Comparison of ENCODE assay signal across 1 cellular context in genomic region chr3:58474348-58474911, GRCh38.
A peak's percentile ranks its signal among the peaks of the same experiment; 100 is the strongest.
TF ChIP-seq lines count a peak whose summit lies in the region.

No MANE protein-coding gene starts in this region.

TF ChIP-seq in HepG2, 621 proteins besides CTCF, POLR2A, EP300 and RAD21 (continued from another document and continues in another):
- TF ChIP-seq UBTF (CRISPR knock-in tag; IDR thresholded peaks at IDR 0.05) = no peak
- no peak for TF ChIP-seq SRF (IDR thresholded peaks at IDR 0.05; ENCODE audit: low read depth, low read length)
- TF ChIP-seq CAMTA2 (CRISPR knock-in tag; IDR thresholded peaks at IDR 0.05; ENCODE audit: borderline replicate concordance) = no peak
- TF ChIP-seq ZSCAN22 (CRISPR knock-in tag; IDR thresholded peaks at IDR 0.05) = no peak
- no peak for TF ChIP-seq ZNF740 (CRISPR knock-in tag; IDR thresholded peaks at IDR 0.05)
- no peak for TF ChIP-seq HMG20A (CRISPR knock-in tag; IDR thresholded peaks at IDR 0.05; ENCODE audit: borderline replicate concordance)
- TF ChIP-seq NFIC (IDR thresholded peaks at IDR 0.05; ENCODE audit: low read length) = 0 out of 2 replicates have a peak, but pooled peaks have one; percentile 8
- TF ChIP-seq RARG (CRISPR knock-in tag; IDR thresholded peaks at IDR 0.05; ENCODE audit: low read depth) = no peak
- peak; percentile 55; the same call in 1 of the 2 replicates for TF ChIP-seq ZNF280D (CRISPR knock-in tag; IDR thresholded peaks at IDR 0.05)
- TF ChIP-seq KAT8 (CRISPR knock-in tag; IDR thresholded peaks at IDR 0.05) = 0 out of 2 replicates have a peak, but pooled peaks have one; percentile 7
- no peak for TF ChIP-seq REXO4 (CRISPR knock-in tag; IDR thresholded peaks at IDR 0.05; ENCODE audit: borderline replicate concordance)
- TF ChIP-seq, protein P1, sequence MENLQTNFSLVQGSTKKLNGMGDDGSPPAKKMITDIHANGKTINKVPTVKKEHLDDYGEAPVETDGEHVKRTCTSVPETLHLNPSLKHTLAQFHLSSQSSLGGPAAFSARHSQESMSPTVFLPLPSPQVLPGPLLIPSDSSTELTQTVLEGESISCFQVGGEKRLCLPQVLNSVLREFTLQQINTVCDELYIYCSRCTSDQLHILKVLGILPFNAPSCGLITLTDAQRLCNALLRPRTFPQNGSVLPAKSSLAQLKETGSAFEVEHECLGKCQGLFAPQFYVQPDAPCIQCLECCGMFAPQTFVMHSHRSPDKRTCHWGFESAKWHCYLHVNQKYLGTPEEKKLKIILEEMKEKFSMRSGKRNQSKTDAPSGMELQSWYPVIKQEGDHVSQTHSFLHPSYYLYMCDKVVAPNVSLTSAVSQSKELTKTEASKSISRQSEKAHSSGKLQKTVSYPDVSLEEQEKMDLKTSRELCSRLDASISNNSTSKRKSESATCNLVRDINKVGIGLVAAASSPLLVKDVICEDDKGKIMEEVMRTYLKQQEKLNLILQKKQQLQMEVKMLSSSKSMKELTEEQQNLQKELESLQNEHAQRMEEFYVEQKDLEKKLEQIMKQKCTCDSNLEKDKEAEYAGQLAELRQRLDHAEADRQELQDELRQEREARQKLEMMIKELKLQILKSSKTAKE (CRISPR knock-in tag; IDR thresholded peaks at IDR 0.05; ENCODE audit: borderline replicate concordance) = no peak
- peak; percentile 98; the same call in 1 of the 2 replicates for TF ChIP-seq ZBTB20 (CRISPR knock-in tag; IDR thresholded peaks at IDR 0.05; ENCODE audit: borderline replicate concordance, low read depth)
- TF ChIP-seq ZMAT3 (CRISPR knock-in tag; conservative IDR thresholded peaks at IDR 0.05) = no peak
- TF ChIP-seq, protein P2, sequence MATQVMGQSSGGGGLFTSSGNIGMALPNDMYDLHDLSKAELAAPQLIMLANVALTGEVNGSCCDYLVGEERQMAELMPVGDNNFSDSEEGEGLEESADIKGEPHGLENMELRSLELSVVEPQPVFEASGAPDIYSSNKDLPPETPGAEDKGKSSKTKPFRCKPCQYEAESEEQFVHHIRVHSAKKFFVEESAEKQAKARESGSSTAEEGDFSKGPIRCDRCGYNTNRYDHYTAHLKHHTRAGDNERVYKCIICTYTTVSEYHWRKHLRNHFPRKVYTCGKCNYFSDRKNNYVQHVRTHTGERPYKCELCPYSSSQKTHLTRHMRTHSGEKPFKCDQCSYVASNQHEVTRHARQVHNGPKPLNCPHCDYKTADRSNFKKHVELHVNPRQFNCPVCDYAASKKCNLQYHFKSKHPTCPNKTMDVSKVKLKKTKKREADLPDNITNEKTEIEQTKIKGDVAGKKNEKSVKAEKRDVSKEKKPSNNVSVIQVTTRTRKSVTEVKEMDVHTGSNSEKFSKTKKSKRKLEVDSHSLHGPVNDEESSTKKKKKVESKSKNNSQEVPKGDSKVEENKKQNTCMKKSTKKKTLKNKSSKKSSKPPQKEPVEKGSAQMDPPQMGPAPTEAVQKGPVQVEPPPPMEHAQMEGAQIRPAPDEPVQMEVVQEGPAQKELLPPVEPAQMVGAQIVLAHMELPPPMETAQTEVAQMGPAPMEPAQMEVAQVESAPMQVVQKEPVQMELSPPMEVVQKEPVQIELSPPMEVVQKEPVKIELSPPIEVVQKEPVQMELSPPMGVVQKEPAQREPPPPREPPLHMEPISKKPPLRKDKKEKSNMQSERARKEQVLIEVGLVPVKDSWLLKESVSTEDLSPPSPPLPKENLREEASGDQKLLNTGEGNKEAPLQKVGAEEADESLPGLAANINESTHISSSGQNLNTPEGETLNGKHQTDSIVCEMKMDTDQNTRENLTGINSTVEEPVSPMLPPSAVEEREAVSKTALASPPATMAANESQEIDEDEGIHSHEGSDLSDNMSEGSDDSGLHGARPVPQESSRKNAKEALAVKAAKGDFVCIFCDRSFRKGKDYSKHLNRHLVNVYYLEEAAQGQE (IDR thresholded peaks at IDR 0.05; ENCODE audit: borderline replicate concordance in 1 of 2, low read depth in 1 of 2, low read length in 2 of 2) = no peak
- no peak for TF ChIP-seq ATF1 (CRISPR knock-in tag; IDR thresholded peaks at IDR 0.05)
- TF ChIP-seq GTF2F1 (IDR thresholded peaks at IDR 0.05; ENCODE audit: low read length) = no peak
- TF ChIP-seq MTA3 (CRISPR knock-in tag; IDR thresholded peaks at IDR 0.05) = no peak
- TF ChIP-seq MAX (IDR thresholded peaks at IDR 0.05) = 0 out of 2 replicates have a peak, but pooled peaks have one; percentile 8
- TF ChIP-seq ZNF768 (CRISPR knock-in tag; IDR thresholded peaks at IDR 0.05) = no peak
- TF ChIP-seq MYNN (CRISPR knock-in tag; IDR thresholded peaks at IDR 0.05; ENCODE audit: low read depth) = no peak
- TF ChIP-seq TBX3 (IDR thresholded peaks at IDR 0.05; ENCODE audit: borderline replicate concordance) = no peak
- TF ChIP-seq SUZ12 (IDR thresholded peaks at IDR 0.05; ENCODE audit: low read depth, low read length) = no peak
- no peak for TF ChIP-seq SP140L (CRISPR knock-in tag; IDR thresholded peaks at IDR 0.05; ENCODE audit: borderline replicate concordance)
- no peak for TF ChIP-seq LBX2 (CRISPR knock-in tag; IDR thresholded peaks at IDR 0.05; ENCODE audit: borderline replicate concordance)
- TF ChIP-seq ZNF788 (CRISPR knock-in tag; IDR thresholded peaks at IDR 0.05; ENCODE audit: borderline replicate concordance) = no peak
- TF ChIP-seq ZNF317 (CRISPR knock-in tag; IDR thresholded peaks at IDR 0.05) = peak; percentile 12; the same call in 1 of the 2 replicates
- no peak for TF ChIP-seq ZNF101 (CRISPR knock-in tag; IDR thresholded peaks at IDR 0.05; ENCODE audit: borderline replicate concordance, low read depth)
- no peak for TF ChIP-seq ZFP37 (CRISPR knock-in tag; IDR thresholded peaks at IDR 0.05; ENCODE audit: borderline replicate concordance)
- TF ChIP-seq, protein P3, sequence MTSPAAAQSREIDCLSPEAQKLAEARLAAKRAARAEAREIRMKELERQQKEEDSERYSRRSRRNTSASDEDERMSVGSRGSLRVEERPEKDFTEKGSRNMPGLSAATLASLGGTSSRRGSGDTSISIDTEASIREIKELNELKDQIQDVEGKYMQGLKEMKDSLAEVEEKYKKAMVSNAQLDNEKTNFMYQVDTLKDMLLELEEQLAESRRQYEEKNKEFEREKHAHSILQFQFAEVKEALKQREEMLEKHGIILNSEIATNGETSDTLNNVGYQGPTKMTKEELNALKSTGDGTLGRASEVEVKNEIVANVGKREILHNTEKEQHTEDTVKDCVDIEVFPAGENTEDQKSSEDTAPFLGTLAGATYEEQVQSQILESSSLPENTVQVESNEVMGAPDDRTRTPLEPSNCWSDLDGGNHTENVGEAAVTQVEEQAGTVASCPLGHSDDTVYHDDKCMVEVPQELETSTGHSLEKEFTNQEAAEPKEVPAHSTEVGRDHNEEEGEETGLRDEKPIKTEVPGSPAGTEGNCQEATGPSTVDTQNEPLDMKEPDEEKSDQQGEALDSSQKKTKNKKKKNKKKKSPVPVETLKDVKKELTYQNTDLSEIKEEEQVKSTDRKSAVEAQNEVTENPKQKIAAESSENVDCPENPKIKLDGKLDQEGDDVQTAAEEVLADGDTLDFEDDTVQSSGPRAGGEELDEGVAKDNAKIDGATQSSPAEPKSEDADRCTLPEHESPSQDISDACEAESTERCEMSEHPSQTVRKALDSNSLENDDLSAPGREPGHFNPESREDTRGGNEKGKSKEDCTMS (CRISPR knock-in tag; conservative IDR thresholded peaks at IDR 0.05) = no peak
- no peak for TF ChIP-seq PAF1 (CRISPR knock-in tag; IDR thresholded peaks at IDR 0.05)
- TF ChIP-seq ZNF282 (IDR thresholded peaks at IDR 0.05; ENCODE audit: partially characterized antibody) = no peak
- TF ChIP-seq, protein P4, sequence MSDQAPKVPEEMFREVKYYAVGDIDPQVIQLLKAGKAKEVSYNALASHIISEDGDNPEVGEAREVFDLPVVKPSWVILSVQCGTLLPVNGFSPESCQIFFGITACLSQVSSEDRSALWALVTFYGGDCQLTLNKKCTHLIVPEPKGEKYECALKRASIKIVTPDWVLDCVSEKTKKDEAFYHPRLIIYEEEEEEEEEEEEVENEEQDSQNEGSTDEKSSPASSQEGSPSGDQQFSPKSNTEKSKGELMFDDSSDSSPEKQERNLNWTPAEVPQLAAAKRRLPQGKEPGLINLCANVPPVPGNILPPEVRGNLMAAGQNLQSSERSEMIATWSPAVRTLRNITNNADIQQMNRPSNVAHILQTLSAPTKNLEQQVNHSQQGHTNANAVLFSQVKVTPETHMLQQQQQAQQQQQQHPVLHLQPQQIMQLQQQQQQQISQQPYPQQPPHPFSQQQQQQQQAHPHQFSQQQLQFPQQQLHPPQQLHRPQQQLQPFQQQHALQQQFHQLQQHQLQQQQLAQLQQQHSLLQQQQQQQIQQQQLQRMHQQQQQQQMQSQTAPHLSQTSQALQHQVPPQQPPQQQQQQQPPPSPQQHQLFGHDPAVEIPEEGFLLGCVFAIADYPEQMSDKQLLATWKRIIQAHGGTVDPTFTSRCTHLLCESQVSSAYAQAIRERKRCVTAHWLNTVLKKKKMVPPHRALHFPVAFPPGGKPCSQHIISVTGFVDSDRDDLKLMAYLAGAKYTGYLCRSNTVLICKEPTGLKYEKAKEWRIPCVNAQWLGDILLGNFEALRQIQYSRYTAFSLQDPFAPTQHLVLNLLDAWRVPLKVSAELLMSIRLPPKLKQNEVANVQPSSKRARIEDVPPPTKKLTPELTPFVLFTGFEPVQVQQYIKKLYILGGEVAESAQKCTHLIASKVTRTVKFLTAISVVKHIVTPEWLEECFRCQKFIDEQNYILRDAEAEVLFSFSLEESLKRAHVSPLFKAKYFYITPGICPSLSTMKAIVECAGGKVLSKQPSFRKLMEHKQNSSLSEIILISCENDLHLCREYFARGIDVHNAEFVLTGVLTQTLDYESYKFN (CRISPR knock-in tag; conservative IDR thresholded peaks at IDR 0.05) = no peak; the same call in 1 of the 2 replicates
- no peak for TF ChIP-seq HNF4G (IDR thresholded peaks at IDR 0.05; ENCODE audit: borderline replicate concordance, low read depth, low read length)
- TF ChIP-seq HNF4G (CRISPR knock-in tag; IDR thresholded peaks at IDR 0.05; ENCODE audit: borderline replicate concordance, low read depth) = no peak
- TF ChIP-seq KDM2A (CRISPR knock-in tag; IDR thresholded peaks at IDR 0.05; ENCODE audit: borderline replicate concordance, low read depth) = no peak
- TF ChIP-seq ETV5 (CRISPR knock-in tag; IDR thresholded peaks at IDR 0.05; ENCODE audit: borderline replicate concordance) = peak; percentile 65; the same call in 1 of the 2 replicates
- TF ChIP-seq CBFB (CRISPR knock-in tag; IDR thresholded peaks at IDR 0.05) = no peak
